ENCODE assay signal across 8 cellular contexts in the genomic region with DNA sequence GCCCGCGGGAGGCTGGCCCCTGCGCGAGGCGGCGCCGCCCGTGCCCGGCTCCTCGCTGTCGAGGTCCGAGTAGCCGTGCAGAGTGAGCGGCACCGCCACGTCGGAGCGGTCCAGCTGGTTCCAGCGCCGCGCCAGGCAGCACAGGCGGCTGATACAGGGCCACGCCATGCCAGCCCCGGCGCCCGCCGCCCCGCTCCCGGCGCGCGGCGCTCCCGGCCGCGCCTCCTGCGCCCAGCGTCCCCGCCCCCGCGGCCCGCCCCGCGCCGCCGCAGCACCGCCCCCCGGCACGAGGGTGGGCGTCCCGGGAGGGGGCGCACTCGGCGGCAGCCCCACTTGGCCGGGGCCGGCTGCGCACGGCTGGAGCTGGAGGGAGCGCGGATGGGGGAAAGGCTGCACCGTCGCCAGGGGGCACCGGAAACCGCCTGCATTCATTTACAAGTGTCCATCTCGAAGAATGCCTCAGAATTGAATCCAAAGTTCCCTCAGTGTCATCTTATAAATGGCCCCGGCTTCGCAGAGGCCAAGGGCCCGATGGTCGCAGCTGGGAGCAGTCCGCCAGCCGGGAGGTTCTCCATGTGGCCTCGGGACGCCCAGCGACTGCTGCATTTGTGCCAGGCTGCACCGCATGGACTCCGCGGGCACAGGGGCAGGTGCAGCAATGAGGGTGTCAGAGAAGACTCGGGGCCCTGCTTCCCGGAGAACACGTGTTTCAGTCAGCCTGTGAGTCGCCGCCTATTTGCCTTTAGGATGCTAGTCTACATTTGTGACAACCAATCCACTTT. TPM values are rescaled to one million over a fixed set of nuclear protein-coding genes. Genes with fewer than 3 reads are reported as not detected.
DNase-seq lines count a peak whose midpoint lies in the region; ATAC-seq, FAIRE-seq and TF ChIP-seq lines count a peak whose summit lies in the region.

A gene (minus strand): TSS at position 198 of the 782 bp plus-strand sequence. CDS start 30 bp downstream, at position 168.

- no peaks in the 10 kb centered on the region for H3K9me1 ChIP-seq in K562 (ENCODE audit: control insufficient read depth, insufficient read depth, low read length)

- WGBS in K562 (ENCODE audit: insufficient coverage, low coverage, missing lambda C conversion rate): 95% methylated on average over 15 of the region's 82 CpGs

- TF ChIP-seq POLR2A in K562 (conservative IDR thresholded peaks at IDR 0.05): no peak

- no TSS peak for BruUV-seq in K562 (replicated peaks; lab: Mats Ljungman, UMichigan)

- FAIRE-seq in GM19239 (lab: Jason Lieb, UNC) (peak; percentile 64), K562 (lab: Jason Lieb, UNC) (no peak)

- peak within 1 kb of the TSS; percentile 65 to 83 (median 74) for H3K4me3 ChIP-seq in BLaER1 treated with 17β-estradiol and CSF1 and Interleukin-3, amounts not matched to agents 10 nM and 100 nM
- H3K4me3 ChIP-seq in K562 (no peak within 1 kb of the TSS), rectal smooth muscle tissue (ENCODE audit: low read length) (peak within 1 kb of the TSS; percentile 64)

- DNase-seq in GM19239 (ENCODE audit: insufficient read length, low spot score): peak; percentile 75
- DNase-seq in Kasumi-1 (lab: John Stamatoyannopoulos, UW): peak; percentile 42 to 47
- DNase-seq in T-helper 1 cell: peak in 3 of 5 donors; percentile 16 to 34 (median 19)
- DNase-seq in K562 (ENCODE audit: extremely low read depth in 1 of 4, low spot score in 3 of 4): no peak
- peak; percentile 75 to 78 for DNase-seq in hippocampal formation (lab: John Stamatoyannopoulos, UW)

- CTCF ChIA-PET in K562 (lab: Yijun Ruan, JAX; ENCODE audit: low intra/inter-chr PET ratio): no interaction called here

- no peak within 1 kb of the TSS for H2AFZ ChIP-seq in K562 (ENCODE audit: low read depth, low read length)

- peak within 1 kb of the TSS; percentile 67 to 86 (median 77) for H3K9ac ChIP-seq in BLaER1 treated with 17β-estradiol and CSF1 and Interleukin-3, amounts not matched to agents 10 nM and 100 nM
- H3K9ac ChIP-seq in K562 (ENCODE audit: insufficient read depth in 1 of 2, low read depth in 2 of 2, low read length in 2 of 2): no peak within 1 kb of the TSS
- no peak within 1 kb of the TSS for H3K9ac ChIP-seq in rectal smooth muscle tissue (ENCODE audit: low read length)

- peaks cover 20 to 76% (median 49%) of the 10 kb centered on the region in 11 experiments; a peak in 20 of 22 replicates for H4K20me1 ChIP-seq in BLaER1 treated with 17β-estradiol and CSF1 and Interleukin-3, amounts not matched to agents 10 nM and 100 nM
- no peaks in the 10 kb centered on the region for H4K20me1 ChIP-seq in K562 (replicated peaks; ENCODE audit: control insufficient read depth, insufficient read depth, low read length)

- POLR2A ChIA-PET in K562 (lab: Yijun Ruan, JAX): interaction anchor here (2.6 kb wide), 1 partner anchor 18 kb away, joined by 8 read pairs; no protein-coding TSS in a partner anchor

- in situ Hi-C loops in K562 (cut with MboI): no loop called here

- intact Hi-C loops in K562 (cut with micrococcal nuclease): no loop called here

- H3K4me1 ChIP-seq in BLaER1 treated with 17β-estradiol and CSF1 and Interleukin-3, amounts not matched to agents 10 nM and 100 nM: peaks cover 16 to 41% (median 28%) of the 10 kb centered on the region in 10 experiments
- no peaks in the 10 kb centered on the region; a peak in 1 of 5 replicates for H3K4me1 ChIP-seq in K562 (replicated peaks in 1 of 2; ENCODE audit: control insufficient read depth in 2 of 2, insufficient read depth in 2 of 2, low read length in 2 of 2)
- peaks cover 5% of the 10 kb centered on the region for H3K4me1 ChIP-seq in rectal smooth muscle tissue (ENCODE audit: control insufficient read depth, insufficient read depth, low read length)

- ATAC-seq in K562: no peak
- ATAC-seq in HG02938 (IDR thresholded peaks at IDR 0.05; ENCODE audit: unreplicated experiment): no peak

- no peak for TF ChIP-seq EP300 in K562 (IDR thresholded peaks at IDR 0.05; ENCODE audit: low read length)

- TF ChIP-seq RAD21 in K562 (CRISPR knock-in tag; conservative IDR thresholded peaks at IDR 0.05 in 1 of 2, IDR thresholded peaks at IDR 0.05 in 1 of 2): no peak

- peak within 1 kb of the TSS; percentile 97 to 100 (median 100) for H3K4me2 ChIP-seq in BLaER1 treated with 17β-estradiol and CSF1 and Interleukin-3, amounts not matched to agents 10 nM and 100 nM
- H3K4me2 ChIP-seq in K562 (ENCODE audit: insufficient read depth, low read length): no peak within 1 kb of the TSS

- no peaks in the 10 kb centered on the region for H3K9me3 ChIP-seq in BLaER1 treated with 17β-estradiol and CSF1 and Interleukin-3, amounts not matched to agents 10 nM and 100 nM (replicated peaks in 1 of 11)
- no peaks in the 10 kb centered on the region for H3K9me3 ChIP-seq in K562 (replicated peaks; ENCODE audit: control insufficient read depth, insufficient read depth, low read depth, low read length)

- TF ChIP-seq CTCF in K562 (IDR thresholded peaks at IDR 0.05 in 2 of 3, conservative IDR thresholded peaks at IDR 0.05 in 1 of 3; ENCODE audit: insufficient read depth in 2 of 3, low read depth in 1 of 3, low read length in 3 of 3): no peak

- H3K79me2 ChIP-seq in K562 (ENCODE audit: control insufficient read depth, insufficient read depth, low read length): no peaks in the 10 kb centered on the region

- H3K27ac ChIP-seq in BLaER1 treated with 17β-estradiol and CSF1 and Interleukin-3, amounts not matched to agents 10 nM and 100 nM: peak within 1 kb of the TSS in 9 of 11 experiments; percentile 33 to 63 (median 60); a peak in 16 of 22 replicates
- H3K27ac ChIP-seq in K562 (ENCODE audit: extremely low read depth, low read depth, low read length) (no peak within 1 kb of the TSS), rectal smooth muscle tissue (ENCODE audit: low read depth, low read length) (no peak within 1 kb of the TSS)

- peaks cover 0 to 29% (median 10%) of the 10 kb centered on the region in 11 experiments; a peak in 11 of 22 replicates for H3K27me3 ChIP-seq in BLaER1 treated with 17β-estradiol and CSF1 and Interleukin-3, amounts not matched to agents 10 nM and 100 nM
- no peaks in the 10 kb centered on the region for H3K27me3 ChIP-seq in K562 (ENCODE audit: control insufficient read depth in 2 of 2, insufficient read depth in 2 of 2, low read length in 2 of 2)
- H3K27me3 ChIP-seq in rectal smooth muscle tissue (ENCODE audit: control insufficient read depth, insufficient read depth, low read length): no peaks in the 10 kb centered on the region

- H3K36me3 ChIP-seq in BLaER1 treated with 17β-estradiol and CSF1 and Interleukin-3, amounts not matched to agents 10 nM and 100 nM: peaks cover 24 to 33% (median 29%) of the 10 kb centered on the region in 11 experiments
- H3K36me3 ChIP-seq in K562 (ENCODE audit: control insufficient read depth, insufficient read depth, low read length): peaks cover 24% of the 10 kb centered on the region; the same call in 1 of the 3 replicates
- H3K36me3 ChIP-seq in rectal smooth muscle tissue (ENCODE audit: control insufficient read depth, insufficient read depth, low read length): no peaks in the 10 kb centered on the region

TF ChIP-seq in K562, 482 proteins besides CTCF, POLR2A, EP300 and RAD21:
- no peak for TF ChIP-seq BRCA1 (IDR thresholded peaks at IDR 0.05)
- no peak for TF ChIP-seq BRCA1 (CRISPR knock-in tag; IDR thresholded peaks at IDR 0.05)
- TF ChIP-seq ZNF253 (CRISPR knock-in tag; conservative IDR thresholded peaks at IDR 0.05): no peak
- 0 out of 2 replicates have a peak, but pooled peaks have one; percentile 15 for TF ChIP-seq POLR2G (IDR thresholded peaks at IDR 0.05; ENCODE audit: low read depth, low read length)
TF ChIP-seq in K562: peak in this region for 1.

RNA-seq across cellular contexts. Expression of the gene that starts here (rescaled TPM):
- 2.8 TPM in 1 of 2 replicates, not detected in the other for total RNA-seq in K562 (2011; cell fraction: chromatin; rRNA removed; ENCODE audit: low replicate concordance)
- 0.92 and 3.7 TPM in 2 replicates for total RNA-seq in K562 (2011; cell fraction: nucleolus; rRNA removed)
- total RNA-seq in K562 (2011; cell fraction: nucleoplasm; rRNA removed): 0.88 and 1.7 TPM in 2 replicates
- total RNA-seq in K562 (2014; rRNA removed) (0.82 and 1.1 TPM in 2 replicates), K562 (2014; rRNA removed; fragmentation: Illumina TruSeq; extraction: Trizol) (not detected in 2 replicates), K562 (2015; rRNA removed; fragmentation: Illumina TruSeq; extraction: Trizol) (0.22 TPM in 1 of 2 replicates, not detected in the other), K562 (2021) (1.5 and 2.4 TPM in 2 replicates)
- polyA plus RNA-seq in K562 (2011; rRNA removed) (not detected in 2 replicates), K562 (2014; fragmentation: Illumina TruSeq; extraction: Trizol) (0.16 and 0.84 TPM in 2 replicates), K562 (2014; fragmentation: Nextera tagmentation; extraction: Ambion mirVana) (under 1 TPM in 1 of 2 experiments, not detected in 1; 0.18 TPM), K562 (2014; rRNA removed) (0.54 and 0.66 TPM in 2 replicates)
- polyA plus RNA-seq in K562 (2011; cell fraction: cytosol; rRNA removed): 0.65 and 1.6 TPM in 2 replicates
- polyA plus RNA-seq in K562 (2011; cell fraction: nucleus; rRNA removed): 0.48 and 0.63 TPM in 2 replicates
- 0.08 and 1.4 TPM in 2 replicates for polyA plus RNA-seq in K562 (2012)
- not detected in 2 replicates for polyA minus RNA-seq in K562 (2011; rRNA and poly(A)+ RNA removed)
- polyA minus RNA-seq in K562 (2011; cell fraction: cytosol; rRNA and poly(A)+ RNA removed): not detected in 2 replicates
- 0.27 TPM in 1 of 2 replicates, not detected in the other for polyA minus RNA-seq in K562 (2011; cell fraction: nucleus; rRNA and poly(A)+ RNA removed)

Comparison
In these comparisons a context has a peak if more than half of its experiments do, and no peak if none do; other contexts are left out.
1. H3K27ac ChIP-seq: peak in BLaER1 treated with 17β-estradiol and CSF1 and Interleukin-3, amounts not matched to agents 10 nM and 100 nM (9 of 11); none in K562 (single experiment) and rectal smooth muscle tissue (single experiment).
2. H3K9ac ChIP-seq: peak in BLaER1 treated with 17β-estradiol and CSF1 and Interleukin-3, amounts not matched to agents 10 nM and 100 nM (11 of 11); none in K562 (0 of 2) and rectal smooth muscle tissue (single experiment).
3. DNase-seq: peak in GM19239 (single experiment), Kasumi-1 (2 of 2), T-helper 1 cell (3 of 5) and hippocampal formation (2 of 2); none in K562 (0 of 4).